ENCODE assay signal across 8 cellular contexts in the genomic region with DNA sequence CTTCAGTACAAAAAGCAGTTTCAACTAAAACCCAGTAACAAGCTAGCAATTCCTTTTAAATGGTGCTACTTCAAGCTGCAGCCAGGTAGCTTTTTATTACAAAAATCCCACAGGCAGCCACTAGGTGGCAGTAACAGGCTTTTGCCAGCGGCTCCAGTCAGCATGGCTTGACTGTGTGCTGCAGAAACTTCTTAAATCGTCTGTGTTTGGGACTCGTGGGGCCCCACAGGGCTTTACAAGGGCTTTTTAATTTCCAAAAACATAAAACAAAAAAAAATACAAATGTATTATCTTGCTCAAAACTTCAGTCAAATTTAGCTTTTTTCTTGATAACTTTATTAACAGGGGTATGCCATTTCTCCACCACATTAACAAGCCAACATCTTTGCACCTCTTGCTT.
A peak's percentile ranks its signal among the peaks of the same experiment; 100 is the strongest.
DNase-seq lines count a peak whose midpoint lies in the region; ATAC-seq and TF ChIP-seq lines count a peak whose summit lies in the region.

No MANE protein-coding gene starts in this region.

- H4K20me1 ChIP-seq in BLaER1, result no peaks in the 10 kb centered on the region

- H3K4me3 ChIP-seq in BLaER1, result no peak overlapping the region

- no peak overlapping the region for H3K9ac ChIP-seq in BLaER1

- H3K36me3 ChIP-seq in BLaER1, result no peaks in the 10 kb centered on the region

- no peaks in the 10 kb centered on the region for H3K4me1 ChIP-seq in BLaER1

- H3K9me3 ChIP-seq in BLaER1, result no peaks in the 10 kb centered on the region; the same call in 1 of the 2 replicates

- ATAC-seq in GM19395 (IDR thresholded peaks at IDR 0.05; ENCODE audit: unreplicated experiment) (peak; percentile 83), SK-N-SH treated with all-trans-retinoic acid at 6 μM for 48 hours (peak; percentile 92)

- no peaks in the 10 kb centered on the region for H3K27me3 ChIP-seq in BLaER1

- H3K27ac ChIP-seq in BLaER1, result no peak overlapping the region

- 0 out of 2 replicates have a peak overlapping the region, but pooled peaks have one; percentile 16 for H3K4me2 ChIP-seq in BLaER1

- DNase-seq in LoVo (ENCODE audit: low spot score) (peak; percentile 75), head of caudate nucleus (peak; percentile 18 to 89 (median 72)), putamen (ENCODE audit: low spot score) (peak; percentile 48), SHP77 treated with DMSO at 0.1 percent for 48 hours (lab: John Stamatoyannopoulos, UW) (no peak)
- peak; percentile 67 for DNase-seq in activated naive CD4-positive, alpha-beta T cell treated with anti-CD3 and anti-CD28 coated beads, Interleukin-2, amount 50 U/mL, for 16 hours

- intact Hi-C loops in head of caudate nucleus (cut with DNase I), result loop anchor here (5.0 kb wide), 1 partner anchor 63 kb away; no protein-coding TSS in a partner anchor

TF ChIP-seq in SK-N-SH treated with all-trans-retinoic acid at 6 μM for 48 hours, 23 proteins besides CTCF, POLR2A, EP300 and RAD21:
- no peak for TF ChIP-seq ISL1 (CRISPR knock-in tag; IDR thresholded peaks at IDR 0.05)
- TF ChIP-seq RARB (CRISPR knock-in tag; IDR thresholded peaks at IDR 0.05), result no peak
- no peak for TF ChIP-seq ZNF8 (CRISPR knock-in tag; IDR thresholded peaks at IDR 0.05)
- TF ChIP-seq TOX (CRISPR knock-in tag; IDR thresholded peaks at IDR 0.05; ENCODE audit: borderline replicate concordance), result no peak
- no peak for TF ChIP-seq ZC3H10 (CRISPR knock-in tag; IDR thresholded peaks at IDR 0.05)
- no peak for TF ChIP-seq TCF4 (CRISPR knock-in tag; IDR thresholded peaks at IDR 0.05; ENCODE audit: borderline replicate concordance)
- TF ChIP-seq, protein P1, sequence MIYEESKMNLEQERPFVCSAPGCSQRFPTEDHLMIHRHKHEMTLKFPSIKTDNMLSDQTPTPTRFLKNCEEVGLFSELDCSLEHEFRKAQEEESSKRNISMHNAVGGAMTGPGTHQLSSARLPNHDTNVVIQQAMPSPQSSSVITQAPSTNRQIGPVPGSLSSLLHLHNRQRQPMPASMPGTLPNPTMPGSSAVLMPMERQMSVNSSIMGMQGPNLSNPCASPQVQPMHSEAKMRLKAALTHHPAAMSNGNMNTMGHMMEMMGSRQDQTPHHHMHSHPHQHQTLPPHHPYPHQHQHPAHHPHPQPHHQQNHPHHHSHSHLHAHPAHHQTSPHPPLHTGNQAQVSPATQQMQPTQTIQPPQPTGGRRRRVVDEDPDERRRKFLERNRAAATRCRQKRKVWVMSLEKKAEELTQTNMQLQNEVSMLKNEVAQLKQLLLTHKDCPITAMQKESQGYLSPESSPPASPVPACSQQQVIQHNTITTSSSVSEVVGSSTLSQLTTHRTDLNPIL (CRISPR knock-in tag; IDR thresholded peaks at IDR 0.05; ENCODE audit: low read depth), result no peak
- TF ChIP-seq, protein P2, sequence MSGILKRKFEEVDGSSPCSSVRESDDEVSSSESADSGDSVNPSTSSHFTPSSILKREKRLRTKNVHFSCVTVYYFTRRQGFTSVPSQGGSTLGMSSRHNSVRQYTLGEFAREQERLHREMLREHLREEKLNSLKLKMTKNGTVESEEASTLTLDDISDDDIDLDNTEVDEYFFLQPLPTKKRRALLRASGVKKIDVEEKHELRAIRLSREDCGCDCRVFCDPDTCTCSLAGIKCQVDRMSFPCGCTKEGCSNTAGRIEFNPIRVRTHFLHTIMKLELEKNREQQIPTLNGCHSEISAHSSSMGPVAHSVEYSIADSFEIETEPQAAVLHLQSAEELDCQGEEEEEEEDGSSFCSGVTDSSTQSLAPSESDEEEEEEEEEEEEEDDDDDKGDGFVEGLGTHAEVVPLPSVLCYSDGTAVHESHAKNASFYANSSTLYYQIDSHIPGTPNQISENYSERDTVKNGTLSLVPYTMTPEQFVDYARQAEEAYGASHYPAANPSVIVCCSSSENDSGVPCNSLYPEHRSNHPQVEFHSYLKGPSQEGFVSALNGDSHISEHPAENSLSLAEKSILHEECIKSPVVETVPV (CRISPR knock-in tag; IDR thresholded peaks at IDR 0.05), result no peak
- no peak for TF ChIP-seq GLIS3 (CRISPR knock-in tag; IDR thresholded peaks at IDR 0.05)
